8 cellular contexts compared by ENCODE assay signal in the genomic region with DNA sequence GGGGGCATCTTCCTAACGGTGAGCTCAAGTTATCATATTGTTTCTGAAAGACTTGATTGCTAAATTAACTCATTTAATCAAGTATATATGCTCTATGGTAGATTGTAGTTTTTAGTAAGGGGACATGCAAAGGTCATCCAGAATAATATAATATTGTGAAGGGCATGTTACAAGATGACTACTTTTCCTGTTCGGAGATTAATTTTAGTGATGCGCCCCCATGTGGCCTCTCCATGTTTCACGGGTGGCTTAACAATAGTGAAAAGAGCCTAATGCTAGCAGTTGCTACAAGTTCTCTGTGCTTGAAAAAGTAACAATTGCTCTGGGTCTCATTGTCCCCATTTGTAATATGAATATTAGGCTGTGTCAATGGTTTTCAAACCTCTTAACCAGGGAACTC. TPM values are rescaled to one million over a fixed set of nuclear protein-coding genes. Genes with fewer than 3 reads are reported as not detected.
DNase-seq lines count a peak whose midpoint lies in the region; ATAC-seq and TF ChIP-seq lines count a peak whose summit lies in the region.

No MANE protein-coding gene starts in this region.

- no peak overlapping the region for H3K4me3 ChIP-seq in heart right ventricle

- ATAC-seq in GM18502 (IDR thresholded peaks at IDR 0.05; ENCODE audit: poor library complexity, unreplicated experiment), result peak; percentile 67
- ATAC-seq in heart right ventricle, result no peak
- no peak for ATAC-seq in HG03196 (IDR thresholded peaks at IDR 0.05; ENCODE audit: unreplicated experiment)

- no peaks in the 10 kb centered on the region for H3K9me3 ChIP-seq in heart right ventricle

- peak; percentile 21 for DNase-seq in AG08396 (ENCODE audit: low spot score)
- peak; percentile 34 for DNase-seq in NCI-H69 (lab: John Stamatoyannopoulos, UW)
- DNase-seq in activated T-helper 1 cell treated with anti-CD3 and anti-CD28 coated beads, Interleukin-12 subunit alpha, Interleukin-12 subunit beta, Interleukin-2, Interleukin-4 antibody, amounts not matched to agents 30 ng/mL and 10 ng/mL and 1 ng/mL, durations not matched to agents 14 hours and 24 hours and 36 hours (ENCODE audit: low spot score), result peak; percentile 1
- peak in 1 of 2 donors; percentile 11 for DNase-seq in heart right ventricle
- DNase-seq in stimulated activated CD4-positive, alpha-beta T cell treated with anti-CD3 and anti-CD28 coated beads, Interleukin-4, amount 100 ng/mL, for 1 hour, result peak; percentile 46
- DNase-seq in LoVo (ENCODE audit: low spot score), result no peak

- H3K27me3 ChIP-seq in heart right ventricle, result peaks cover 0 to 31% (median 0%) of the 10 kb centered on the region in 7 donors

- H3K4me1 ChIP-seq in heart right ventricle, result peaks cover 0 to 51% (median 4%) of the 10 kb centered on the region in 9 donors

- no peaks in the 10 kb centered on the region for H3K9me3 Mint-ChIP-seq in activated T-helper 1 cell treated with anti-CD3 and anti-CD28 coated beads, Interleukin-12 subunit alpha, Interleukin-12 subunit beta, Interleukin-2, Interleukin-4 antibody, amounts not matched to agents 30 ng/mL and 10 ng/mL and 1 ng/mL, durations not matched to agents 14 hours and 24 hours and 36 hours

- H3K27ac ChIP-seq in heart right ventricle, result no peak overlapping the region

- no peaks in the 10 kb centered on the region for H3K36me3 ChIP-seq in heart right ventricle

- no peak overlapping the region for H3K4me3 Mint-ChIP-seq in activated T-helper 1 cell treated with anti-CD3 and anti-CD28 coated beads, Interleukin-12 subunit alpha, Interleukin-12 subunit beta, Interleukin-2, Interleukin-4 antibody, amounts not matched to agents 30 ng/mL and 10 ng/mL and 1 ng/mL, durations not matched to agents 14 hours and 24 hours and 36 hours

- WGBS in heart right ventricle, 2 donors, result 30 to 35% methylated on average over 4 of the region's 4 CpGs

- peaks cover 8% of the 10 kb centered on the region for H3K27me3 Mint-ChIP-seq in activated T-helper 1 cell treated with anti-CD3 and anti-CD28 coated beads, Interleukin-12 subunit alpha, Interleukin-12 subunit beta, Interleukin-2, Interleukin-4 antibody, amounts not matched to agents 30 ng/mL and 10 ng/mL and 1 ng/mL, durations not matched to agents 14 hours and 24 hours and 36 hours (ENCODE audit: insufficient read depth)

- peak; percentile 15 to 63 (median 47) for TF ChIP-seq CTCF in heart right ventricle (IDR thresholded peaks at IDR 0.05)

- intact Hi-C loops in activated T-helper 1 cell treated with anti-CD3 and anti-CD28 coated beads, Interleukin-12 subunit alpha, Interleukin-12 subunit beta, Interleukin-2, Interleukin-4 antibody, amounts not matched to agents 30 ng/mL and 10 ng/mL and 1 ng/mL, durations not matched to agents 14 hours and 24 hours and 36 hours (cut with micrococcal nuclease), result loop anchor here (1.0 kb wide), 1 partner anchor 1218 kb away; no protein-coding TSS in a partner anchor
- intact Hi-C loops in heart right ventricle (cut with DNase I), result loop anchor here in 6 of 10 donors (5.0 to 10.0 kb wide), 3 partner anchors 1213 to 1221 kb away; no protein-coding TSS in a partner anchor

- no peak overlapping the region for H3K27ac Mint-ChIP-seq in activated T-helper 1 cell treated with anti-CD3 and anti-CD28 coated beads, Interleukin-12 subunit alpha, Interleukin-12 subunit beta, Interleukin-2, Interleukin-4 antibody, amounts not matched to agents 30 ng/mL and 10 ng/mL and 1 ng/mL, durations not matched to agents 14 hours and 24 hours and 36 hours

- no peaks in the 10 kb centered on the region for H3K4me1 Mint-ChIP-seq in activated T-helper 1 cell treated with anti-CD3 and anti-CD28 coated beads, Interleukin-12 subunit alpha, Interleukin-12 subunit beta, Interleukin-2, Interleukin-4 antibody, amounts not matched to agents 30 ng/mL and 10 ng/mL and 1 ng/mL, durations not matched to agents 14 hours and 24 hours and 36 hours (ENCODE audit: low read depth)

- H3K36me3 Mint-ChIP-seq in activated T-helper 1 cell treated with anti-CD3 and anti-CD28 coated beads, Interleukin-12 subunit alpha, Interleukin-12 subunit beta, Interleukin-2, Interleukin-4 antibody, amounts not matched to agents 30 ng/mL and 10 ng/mL and 1 ng/mL, durations not matched to agents 14 hours and 24 hours and 36 hours (ENCODE audit: low read depth), result no peaks in the 10 kb centered on the region

RNA-seq across cellular contexts. Expression of a gene that starts 12.2 kb away (rescaled TPM):
- total RNA-seq in activated T-helper 1 cell treated with anti-CD3 and anti-CD28 coated beads, Interleukin-12 subunit alpha, Interleukin-12 subunit beta, Interleukin-2, Interleukin-4 antibody, amounts not matched to agents 30 ng/mL and 10 ng/mL and 1 ng/mL, durations not matched to agents 14 hours and 24 hours and 36 hours, result not detected in 2 replicates
- 100 to 1,000 TPM; 525 to 894 (median 704) TPM for total RNA-seq in heart right ventricle
- 100 to 1,000 TPM; 171 to 436 TPM for polyA plus RNA-seq in heart right ventricle

Comparison
In these comparisons a context has a peak if more than half of its experiments do, and no peak if none do; other contexts are left out.
1. RNA of a gene that starts 12.2 kb away (total RNA-seq): 525 to 894 TPM in heart right ventricle; not detected in activated T-helper 1 cell treated with anti-CD3 and anti-CD28 coated beads, Interleukin-12 subunit alpha, Interleukin-12 subunit beta, Interleukin-2, Interleukin-4 antibody, amounts not matched to agents 30 ng/mL and 10 ng/mL and 1 ng/mL, durations not matched to agents 14 hours and 24 hours and 36 hours; every median in the first group is over 100 times any median in the second.